In the genomic region with DNA sequence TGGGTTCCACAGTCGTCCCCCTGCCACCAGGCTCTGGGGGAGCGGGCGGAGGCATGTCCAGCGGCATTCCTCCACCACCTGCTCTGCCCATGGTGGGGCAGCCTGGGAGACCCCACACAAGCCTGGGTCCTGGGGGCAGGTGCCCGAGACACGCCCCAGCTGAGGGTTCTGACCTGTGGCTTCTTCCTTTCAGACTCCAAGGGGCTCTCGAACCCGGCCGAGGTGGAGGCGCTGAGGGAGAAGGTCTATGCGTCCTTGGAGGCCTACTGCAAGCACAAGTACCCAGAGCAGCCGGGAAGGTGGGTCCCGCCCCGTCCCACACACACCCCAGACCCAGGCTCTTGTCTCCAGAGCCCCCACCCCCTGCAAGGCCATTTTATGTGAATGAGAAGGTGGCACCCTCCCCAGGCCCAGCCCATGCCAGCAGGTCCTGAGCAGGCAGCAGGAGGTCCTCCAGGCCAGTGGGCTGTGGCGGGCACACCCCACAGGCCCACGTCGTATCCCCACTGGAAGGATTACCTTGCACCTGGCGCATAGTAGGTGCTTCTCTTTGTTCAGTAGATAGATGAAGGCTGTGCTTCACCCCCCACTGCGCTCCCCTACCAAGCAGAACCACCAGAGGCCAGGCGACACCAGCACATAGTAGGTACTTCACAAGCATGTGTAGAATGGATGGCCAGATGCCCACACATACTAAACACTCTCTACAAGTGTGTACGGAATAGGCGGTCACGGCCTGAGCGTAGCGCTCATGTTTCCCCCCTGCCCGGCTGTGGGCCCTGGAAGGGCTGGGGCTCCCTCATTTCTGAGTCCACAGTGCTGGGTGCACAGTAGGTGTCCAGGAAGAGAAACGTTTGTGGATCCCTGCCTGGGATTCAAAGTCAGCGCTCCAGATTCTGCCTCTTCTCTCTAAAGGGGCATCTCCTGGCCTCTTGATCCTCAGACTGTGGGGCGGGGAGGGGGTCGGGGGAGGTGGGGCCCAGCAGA, we compare ENCODE assay signal across 10 cellular contexts.
DNase-seq lines count a peak whose midpoint lies in the region; ATAC-seq and TF ChIP-seq lines count a peak whose summit lies in the region.
"Had no signal": no experiment of that assay in that cellular context is flagged by ENCODE, and none has a peak within 500 bp of the region (broad histone marks: within the 10 kb centered on the region; RNA-seq: fewer than 3 reads in every experiment).

No MANE protein-coding gene starts in this region.

- H4K20me1 ChIP-seq in GM23338 (replicated peaks; ENCODE audit: insufficient read depth) = no peaks in the 10 kb centered on the region; the same call in 1 of the 2 replicates

- 64% methylated on average over 30 of the region's 30 CpGs for WGBS in liver
- 71 to 83% (median 81%) methylated on average over 21 to 30 of the region's 30 CpGs for WGBS in spleen, 5 donors

- POLR2A ChIA-PET in activated CD4-positive, alpha-beta T cell treated with anti-CD3 and anti-CD28 coated beads, Interleukin-2, amount 10 ng/mL, durations not matched to agents 7 days and 5 days (lab: Charles Lee) = no interaction called here

- H3K9me3 ChIP-seq in HUES48 (ENCODE audit: control insufficient read depth, insufficient read depth, low read length) (no peaks in the 10 kb centered on the region), liver (ENCODE audit: control insufficient read depth in 4 of 4, low read length in 3 of 4) (no peaks in the 10 kb centered on the region), spleen (no peaks in the 10 kb centered on the region)

- TF ChIP-seq CTCF in coronary artery (IDR thresholded peaks at IDR 0.05) (no peak), liver (IDR thresholded peaks at IDR 0.05; ENCODE audit: low read depth, low read length, missing input control) (no peak), spleen (IDR thresholded peaks at IDR 0.05 in 8 of 11, conservative IDR thresholded peaks at IDR 0.05 in 3 of 11) (no peak), GM23338 (conservative IDR thresholded peaks at IDR 0.05; ENCODE audit: low read depth in 2 of 2) (no peak)

- H3K79me2 ChIP-seq in GM23338 (replicated peaks; ENCODE audit: insufficient read depth) = no peaks in the 10 kb centered on the region

- H3K9me3 Mint-ChIP-seq in GM23338 = no peaks in the 10 kb centered on the region
- no peaks in the 10 kb centered on the region for H3K9me3 Mint-ChIP-seq in activated CD4-positive, alpha-beta T cell treated with anti-CD3 and anti-CD28 coated beads, Interleukin-2, amount 10 ng/mL, durations not matched to agents 7 days and 5 days

- H3K36me3 Mint-ChIP-seq in GM23338 (ENCODE audit: low read depth) = peaks cover 10% of the 10 kb centered on the region
- no peaks in the 10 kb centered on the region for H3K36me3 Mint-ChIP-seq in activated CD4-positive, alpha-beta T cell treated with anti-CD3 and anti-CD28 coated beads, Interleukin-2, amount 10 ng/mL, durations not matched to agents 7 days and 5 days (ENCODE audit: low read depth)

- no peak for TF ChIP-seq RAD21 in liver (IDR thresholded peaks at IDR 0.05)

- TF ChIP-seq POLR2A in spleen (IDR thresholded peaks at IDR 0.05) = no peak

- peak overlapping the region; percentile 21 for H3K27ac ChIP-seq in HUES48 (ENCODE audit: low read depth, low read length)
- H3K27ac ChIP-seq in coronary artery = peak overlapping the region; percentile 85 to 97
- H3K27ac ChIP-seq in liver (ENCODE audit: low read depth in 1 of 2, low read length in 2 of 2) = peak overlapping the region; percentile 87 to 89
- peak overlapping the region in 7 of 8 donors; percentile 56 to 88 (median 82) for H3K27ac ChIP-seq in spleen
- H3K27ac ChIP-seq in GM23338 (ENCODE audit: low read depth) = no peak overlapping the region

- intact Hi-C loops in spleen (cut with DNase I; ENCODE audit: low total_unique reads) = no loop called here

- DNase-seq in coronary artery (ENCODE audit: low spot score) (no peak), spleen (no peak), GM23338 (ENCODE audit: low spot score) (no peak), NCI-H446 treated with DMSO at 0.1 percent for 48 hours (lab: John Stamatoyannopoulos, UW) (no peak), mucosa of gallbladder (ENCODE audit: low spot score) (no peak)
- no peak for DNase-seq in activated CD4-positive, alpha-beta T cell treated with anti-CD3 and anti-CD28 coated beads, Interleukin-2, amount 10 ng/mL, durations not matched to agents 7 days and 5 days
- DNase-seq: activated CD4-positive, alpha-beta T cell treated with anti-CD3 and anti-CD28 coated beads for 1 hour; activated gamma-delta T cell treated with Interleukin-2 at 50 U/mL for 16 hours had no signal

- no peak overlapping the region for H3K27ac Mint-ChIP-seq in GM23338
- H3K27ac Mint-ChIP-seq in activated CD4-positive, alpha-beta T cell treated with anti-CD3 and anti-CD28 coated beads, Interleukin-2, amount 10 ng/mL, durations not matched to agents 7 days and 5 days = no peak overlapping the region

- H3K9ac ChIP-seq in HUES48 (ENCODE audit: low read depth, low read length) (no peak overlapping the region), liver (ENCODE audit: low read depth in 1 of 2, low read length in 2 of 2) (no peak overlapping the region)

- no peak for ATAC-seq in GM23338

- H3K4me1 ChIP-seq in HUES48 (ENCODE audit: control insufficient read depth, insufficient read depth, low read length) (no peaks in the 10 kb centered on the region), liver (ENCODE audit: control insufficient read depth in 4 of 4, insufficient read depth in 4 of 4, low read length in 3 of 4) (peaks cover 28 to 86% (median 59%) of the 10 kb centered on the region in 4 donors), spleen (peaks cover 10 to 75% (median 57%) of the 10 kb centered on the region in 6 donors), GM23338 (ENCODE audit: insufficient read depth) (no peaks in the 10 kb centered on the region)

- H3K4me1 Mint-ChIP-seq in GM23338 = peaks cover 3% of the 10 kb centered on the region; the same call in 2 of the 3 replicates
- no peaks in the 10 kb centered on the region for H3K4me1 Mint-ChIP-seq in activated CD4-positive, alpha-beta T cell treated with anti-CD3 and anti-CD28 coated beads, Interleukin-2, amount 10 ng/mL, durations not matched to agents 7 days and 5 days

- peaks cover 4% of the 10 kb centered on the region for H3K27me3 Mint-ChIP-seq in GM23338 (ENCODE audit: insufficient read depth, low read depth, poor library complexity)
- no peaks in the 10 kb centered on the region for H3K27me3 Mint-ChIP-seq in activated CD4-positive, alpha-beta T cell treated with anti-CD3 and anti-CD28 coated beads, Interleukin-2, amount 10 ng/mL, durations not matched to agents 7 days and 5 days

- H3K36me3 ChIP-seq in HUES48 (ENCODE audit: control insufficient read depth, insufficient read depth, low read length) (peaks cover 22% of the 10 kb centered on the region), liver (ENCODE audit: control insufficient read depth in 4 of 4, insufficient read depth in 3 of 4, low read depth in 1 of 4, low read length in 3 of 4) (peaks cover 11 to 39% (median 23%) of the 10 kb centered on the region in 4 donors), spleen (peaks cover 0 to 100% (median 44%) of the 10 kb centered on the region in 6 donors), GM23338 (ENCODE audit: insufficient read depth) (no peaks in the 10 kb centered on the region)

- H3K4me3 ChIP-seq in HUES48 (ENCODE audit: low read depth, low read length) = no peak overlapping the region
- peak overlapping the region; percentile 64 for H3K4me3 ChIP-seq in coronary artery
- no peak overlapping the region for H3K4me3 ChIP-seq in liver (ENCODE audit: low read depth in 1 of 3, low read length in 3 of 3)
- peak overlapping the region in 1 of 8 donors; percentile 4 for H3K4me3 ChIP-seq in spleen
- H3K4me3 ChIP-seq in GM23338 = no peak overlapping the region

- no peak overlapping the region for H3K4me2 ChIP-seq in GM23338

- no peaks in the 10 kb centered on the region for H3K9me2 ChIP-seq in GM23338 (ENCODE audit: insufficient read depth)

- no peak overlapping the region for H2AFZ ChIP-seq in GM23338

- no peak overlapping the region for H3K4me3 Mint-ChIP-seq in GM23338
- no peak overlapping the region for H3K4me3 Mint-ChIP-seq in activated CD4-positive, alpha-beta T cell treated with anti-CD3 and anti-CD28 coated beads, Interleukin-2, amount 10 ng/mL, durations not matched to agents 7 days and 5 days

- no peaks in the 10 kb centered on the region for H3K27me3 ChIP-seq in HUES48 (ENCODE audit: control insufficient read depth, insufficient read depth, low read length)
- no peaks in the 10 kb centered on the region for H3K27me3 ChIP-seq in liver (ENCODE audit: control insufficient read depth in 4 of 4, insufficient read depth in 4 of 4, low read length in 3 of 4)
- no peaks in the 10 kb centered on the region for H3K27me3 ChIP-seq in spleen (replicated peaks in 1 of 7)
- no peaks in the 10 kb centered on the region for H3K27me3 ChIP-seq in GM23338 (ENCODE audit: insufficient read depth)

- CTCF ChIA-PET in activated CD4-positive, alpha-beta T cell treated with anti-CD3 and anti-CD28 coated beads, Interleukin-2, amount 10 ng/mL, durations not matched to agents 7 days and 5 days (lab: Charles Lee) = no interaction called here

- H3F3A ChIP-seq in GM23338 (replicated peaks; ENCODE audit: low read depth) = no peaks in the 10 kb centered on the region

TF ChIP-seq in liver, 16 proteins besides CTCF, POLR2A, EP300 and RAD21 (continues in another document):
- TF ChIP-seq HNF4G (IDR thresholded peaks at IDR 0.05) (no peak), HNF4A (conservative IDR thresholded peaks at IDR 0.05) (no peak), GABPA (IDR thresholded peaks at IDR 0.05 in 1 of 2, conservative IDR thresholded peaks at IDR 0.05 in 1 of 2) (no peak), MAX (IDR thresholded peaks at IDR 0.05) (no peak), NR2F2 (IDR thresholded peaks at IDR 0.05) (no peak), SP1 (IDR thresholded peaks at IDR 0.05) (no peak), TAF1 (conservative IDR thresholded peaks at IDR 0.05) (no peak)

TF ChIP-seq in GM23338, 12 proteins besides CTCF, POLR2A, EP300 and RAD21:
- no peak for TF ChIP-seq ETS1 (IDR thresholded peaks at IDR 0.05)
